ENCODE assay signal across 20 cellular contexts in genomic region chr11:114209904-114210303, GRCh38.
A peak's percentile ranks its signal among the peaks of the same experiment; 100 is the strongest.
DNase-seq lines count a peak whose midpoint lies in the region; ATAC-seq and TF ChIP-seq lines count a peak whose summit lies in the region.
"Had no signal": no experiment of that assay in that cellular context is flagged by ENCODE, and none has a peak within 500 bp of the region (broad histone marks: within the 10 kb centered on the region; RNA-seq: fewer than 3 reads in every experiment).

No MANE protein-coding gene starts in this region.

- peak overlapping the region; percentile 92 for H3K27ac Mint-ChIP-seq in progenitor cell of endocrine pancreas
- H3K27ac Mint-ChIP-seq in naive thymus-derived CD4-positive, alpha-beta T cell, result peak overlapping the region in 1 of 9 donors; percentile 36
- H3K27ac Mint-ChIP-seq: activated T-helper 1 cell treated with anti-CD3 and anti-CD28 coated beads, Interleukin-12 subunit alpha, Interleukin-12 subunit beta, Interleukin-2, Interleukin-4 antibody, amounts not matched to agents 30 ng/mL and 10 ng/mL and 1 ng/mL, durations not matched to agents 14 hours and 24 hours and 36 hours had no signal

- H3K9me3 Mint-ChIP-seq in progenitor cell of endocrine pancreas (ENCODE audit: low read depth), result no peaks in the 10 kb centered on the region
- no peaks in the 10 kb centered on the region for H3K9me3 Mint-ChIP-seq in naive thymus-derived CD4-positive, alpha-beta T cell
- H3K9me3 Mint-ChIP-seq: activated T-helper 1 cell treated with anti-CD3 and anti-CD28 coated beads, Interleukin-12 subunit alpha, Interleukin-12 subunit beta, Interleukin-2, Interleukin-4 antibody, amounts not matched to agents 30 ng/mL and 10 ng/mL and 1 ng/mL, durations not matched to agents 14 hours and 24 hours and 36 hours had no signal

- CTCF ChIA-PET in naive thymus-derived CD4-positive, alpha-beta T cell (lab: Charles Lee), result interaction anchor here (1.1 kb wide), 1 partner anchor 14 kb away, joined by 3 read pairs; no protein-coding TSS in a partner anchor

- H3K4me3 Mint-ChIP-seq in progenitor cell of endocrine pancreas (ENCODE audit: low read depth), result peak overlapping the region; percentile 48
- no peak overlapping the region for H3K4me3 Mint-ChIP-seq in naive thymus-derived CD4-positive, alpha-beta T cell
- H3K4me3 Mint-ChIP-seq: activated T-helper 1 cell treated with anti-CD3 and anti-CD28 coated beads, Interleukin-12 subunit alpha, Interleukin-12 subunit beta, Interleukin-2, Interleukin-4 antibody, amounts not matched to agents 30 ng/mL and 10 ng/mL and 1 ng/mL, durations not matched to agents 14 hours and 24 hours and 36 hours had no signal

- H3K9me3 ChIP-seq in naive thymus-derived CD4-positive, alpha-beta T cell (ENCODE audit: control insufficient read depth in 2 of 3, low read length in 3 of 3), result no peaks in the 10 kb centered on the region
- H3K9me3 ChIP-seq: adrenal gland, testis had no signal

- POLR2A ChIA-PET in naive thymus-derived CD4-positive, alpha-beta T cell (lab: Charles Lee), result interaction anchor here (1.2 kb wide), 1 partner anchor 18 kb away, joined by 3 read pairs; no protein-coding TSS in a partner anchor

- ATAC-seq in left colon (peak; percentile 93), HG02885 (IDR thresholded peaks at IDR 0.05; ENCODE audit: poor library complexity, unreplicated experiment) (no peak), HG02973 (IDR thresholded peaks at IDR 0.05; ENCODE audit: unreplicated experiment) (no peak)
- no peak for ATAC-seq in naive thymus-derived CD4-positive, alpha-beta T cell
- ATAC-seq: foreskin keratinocyte, SK-N-SH treated with all-trans-retinoic acid at 6 μM for 48 hours had no signal

- no peaks in the 10 kb centered on the region for H3K27me3 ChIP-seq in naive thymus-derived CD4-positive, alpha-beta T cell (ENCODE audit: control insufficient read depth in 2 of 2, insufficient read depth in 2 of 2, low read length in 2 of 2)
- H3K27me3 ChIP-seq: adrenal gland, testis had no signal

- peaks cover 59% of the 10 kb centered on the region for H3K4me1 Mint-ChIP-seq in progenitor cell of endocrine pancreas (ENCODE audit: low read depth)
- H3K4me1 Mint-ChIP-seq in naive thymus-derived CD4-positive, alpha-beta T cell, result peaks cover 21 to 49% (median 30%) of the 10 kb centered on the region in 7 donors

- DNase-seq in DMS53 treated with DMSO at 0.1 percent for 48 hours (lab: John Stamatoyannopoulos, UW; ENCODE audit: unreplicated experiment), result peak; percentile 10
- DNase-seq in NCI-H69 (lab: John Stamatoyannopoulos, UW), result peak; percentile 18
- peak in 1 of 2 donors; percentile 24 for DNase-seq in left colon
- DNase-seq in progenitor cell of endocrine pancreas (ENCODE audit: low spot score, unreplicated experiment), result no peak
- DNase-seq in naive thymus-derived CD4-positive, alpha-beta T cell, result no peak
- no peak for DNase-seq in dedifferentiated amniotic fluid mesenchymal stem cell (ENCODE audit: extremely low spot score)
- DNase-seq: activated CD4-positive, alpha-beta T cell treated with anti-CD3 and anti-CD28 coated beads, Interleukin-2, amount 50 U/mL, for 48 hours; adrenal gland; DMS79 treated with DMSO at 0.1 percent for 48 hours; foreskin keratinocyte; HCEC 1CT; NCI-H2029 treated with DMSO at 0.1 percent for 48 hours; NCI-H82; stimulated activated CD4-positive, alpha-beta T cell treated with anti-CD3 and anti-CD28 coated beads, Interleukin-4, amount 100 ng/mL, for 24 hours; stimulated activated CD8-positive, alpha-beta memory T cell treated with anti-CD3 and anti-CD28 coated beads, Interleukin-4, amount 100 ng/mL, for 48 hours; testis had no signal

- no peak for TF ChIP-seq CTCF in progenitor cell of endocrine pancreas (IDR thresholded peaks at IDR 0.05; ENCODE audit: unreplicated experiment)

- H3K27me3 Mint-ChIP-seq in progenitor cell of endocrine pancreas, result no peaks in the 10 kb centered on the region
- peaks cover 0 to 6% (median 0%) of the 10 kb centered on the region in 5 donors for H3K27me3 Mint-ChIP-seq in naive thymus-derived CD4-positive, alpha-beta T cell

- no peaks in the 10 kb centered on the region for H3K36me3 Mint-ChIP-seq in progenitor cell of endocrine pancreas (ENCODE audit: insufficient read depth)
- peaks cover 0 to 10% (median 3%) of the 10 kb centered on the region in 5 donors for H3K36me3 Mint-ChIP-seq in naive thymus-derived CD4-positive, alpha-beta T cell

- peaks cover 14 to 16% of the 10 kb centered on the region in 2 donors for H3K4me1 ChIP-seq in naive thymus-derived CD4-positive, alpha-beta T cell (ENCODE audit: control insufficient read depth in 2 of 2, insufficient read depth in 2 of 2, low read length in 2 of 2)
- H3K4me1 ChIP-seq: foreskin keratinocyte, testis had no signal

- H3K27ac ChIP-seq in naive thymus-derived CD4-positive, alpha-beta T cell (ENCODE audit: low read depth, low read length), result no peak overlapping the region
- H3K27ac ChIP-seq: foreskin keratinocyte, testis had no signal

- intact Hi-C loops in left colon (cut with DNase I, micrococcal nuclease), result no loop called here
- intact Hi-C loops in naive thymus-derived CD4-positive, alpha-beta T cell (cut with micrococcal nuclease), result no loop called here

- no peak overlapping the region for H3K4me3 ChIP-seq in naive thymus-derived CD4-positive, alpha-beta T cell (ENCODE audit: low read length)
- H3K4me3 ChIP-seq: adrenal gland, testis had no signal

- no peaks in the 10 kb centered on the region for H3K36me3 ChIP-seq in naive thymus-derived CD4-positive, alpha-beta T cell (ENCODE audit: control insufficient read depth in 2 of 3, insufficient read depth in 3 of 3, low read length in 3 of 3)

Comparison
In these comparisons a context has a peak if more than half of its experiments do, and no peak if none do; other contexts are left out.
1. DNase-seq: peak in DMS53 treated with DMSO at 0.1 percent for 48 hours (single experiment) and NCI-H69 (single experiment); none in progenitor cell of endocrine pancreas (single experiment), naive thymus-derived CD4-positive, alpha-beta T cell (0 of 9) and dedifferentiated amniotic fluid mesenchymal stem cell (single experiment).